Comparison of ENCODE assay signal across 11 cellular contexts in genomic region chr7:153886506-153887391, GRCh38.
DNase-seq lines count a peak whose midpoint lies in the region.
"Had no signal": no experiment of that assay in that cellular context is flagged by ENCODE, and none has a peak within 500 bp of the region (broad histone marks: within the 10 kb centered on the region; RNA-seq: fewer than 3 reads in every experiment).

No MANE protein-coding gene starts in this region.

- no peaks in the 10 kb centered on the region for H3K36me3 ChIP-seq in HUES64 (ENCODE audit: insufficient read depth, low read length)

- H3K4me3 ChIP-seq in HUES64 (ENCODE audit: low read length) = peak overlapping the region; percentile 53

- H3K9me3 ChIP-seq in HUES64 (ENCODE audit: insufficient read depth, low read depth, low read length) = peaks cover 37% of the 10 kb centered on the region

- DNase-seq in SK-MEL-5 (ENCODE audit: low read depth, low spot score) = peak; percentile 36
- peak in 33 of 51 donors; percentile 21 to 81 (median 56) for DNase-seq in hypothalamus (lab: John Stamatoyannopoulos, UW)
- peak; percentile 93 for DNase-seq in retina
- no peak for DNase-seq in KG1 (lab: John Stamatoyannopoulos, UW)
- DNase-seq in stimulated activated CD4-positive, alpha-beta T cell treated with anti-CD3 and anti-CD28 coated beads, Interleukin-15, amount 100 ng/mL, for 24 hours = no peak
- DNase-seq in GM03348 (ENCODE audit: low spot score) = no peak
- DNase-seq in middle frontal gyrus (ENCODE audit: extremely low spot score, low spot score) = no peak
- DNase-seq: activated T-cell treated with anti-CD3 and anti-CD28 coated beads, Interleukin-2, amount 50 U/mL, for 1 hour; naive thymus-derived CD8-positive, alpha-beta T cell had no signal

- H3K27me3 ChIP-seq in HUES64 (ENCODE audit: insufficient read depth, low read length) = peaks cover 55% of the 10 kb centered on the region

- WGBS in HUES64 = 93% methylated on average over 98 of the region's 98 CpGs

- no peaks in the 10 kb centered on the region for H3K4me1 ChIP-seq in HUES64 (ENCODE audit: insufficient read depth, low read length)

- H3K9ac ChIP-seq in HUES64 (ENCODE audit: low read depth, low read length) = no peak overlapping the region
- H3K9ac ChIP-seq: KMS-11 had no signal

- in situ Hi-C loops in SK-MEL-5 (cut with HindIII; ENCODE audit: low pct_unique_long_range_greater_than_20kb, low sequenced_read_pairs) = no loop called here

- no peak overlapping the region for H3K27ac ChIP-seq in HUES64 (ENCODE audit: low read depth, low read length)
- H3K27ac ChIP-seq: KMS-11 had no signal

Comparison
In these comparisons a context has a peak if more than half of its experiments do, and no peak if none do; other contexts are left out.
1. DNase-seq: peak in SK-MEL-5 (single experiment), hypothalamus (33 of 51) and retina (single experiment); none in KG1 (single experiment), stimulated activated CD4-positive, alpha-beta T cell treated with anti-CD3 and anti-CD28 coated beads, Interleukin-15, amount 100 ng/mL, for 24 hours (single experiment), GM03348 (single experiment) and middle frontal gyrus (single experiment).